ENCODE assay signal across 1 cellular context in genomic region chr3:120681506-120682038, GRCh38.
TF ChIP-seq lines count a peak whose summit lies in the region.

No MANE protein-coding gene starts in this region.

TF ChIP-seq in HepG2, 621 proteins besides CTCF, POLR2A, EP300 and RAD21:
- TF ChIP-seq GRHL1 (CRISPR knock-in tag; conservative IDR thresholded peaks at IDR 0.05) = no peak
- TF ChIP-seq MYPOP (CRISPR knock-in tag; IDR thresholded peaks at IDR 0.05) = 0 out of 2 replicates have a peak, but pooled peaks have one; percentile 2
- no peak for TF ChIP-seq ZC3H4 (CRISPR knock-in tag; IDR thresholded peaks at IDR 0.05; ENCODE audit: borderline replicate concordance)
- no peak for TF ChIP-seq MED13 (CRISPR knock-in tag; IDR thresholded peaks at IDR 0.05)
- peak; percentile 8; the same call in 1 of the 2 replicates for TF ChIP-seq UBTF (CRISPR knock-in tag; IDR thresholded peaks at IDR 0.05)
- 0 out of 2 replicates have a peak, but pooled peaks have one; percentile 7 for TF ChIP-seq POGK (CRISPR knock-in tag; conservative IDR thresholded peaks at IDR 0.05)
- 0 out of 2 replicates have a peak, but pooled peaks have one; percentile 44 for TF ChIP-seq GZF1 (CRISPR knock-in tag; IDR thresholded peaks at IDR 0.05)
- peak; percentile 76 for TF ChIP-seq RBFOX2 (IDR thresholded peaks at IDR 0.05; ENCODE audit: low read depth, low read length)
- TF ChIP-seq GATAD1 (CRISPR knock-in tag; IDR thresholded peaks at IDR 0.05) = no peak
- peak; percentile 69; the same call in 1 of the 2 replicates for TF ChIP-seq HDAC6 (IDR thresholded peaks at IDR 0.05; ENCODE audit: low read depth, low read length)
- TF ChIP-seq HNRNPUL1 (IDR thresholded peaks at IDR 0.05; ENCODE audit: low read depth, low read length) = no peak
- TF ChIP-seq WIZ (CRISPR knock-in tag; IDR thresholded peaks at IDR 0.05) = no peak
- TF ChIP-seq THYN1 (CRISPR knock-in tag; IDR thresholded peaks at IDR 0.05; ENCODE audit: borderline replicate concordance, low read depth) = 0 out of 2 replicates have a peak, but pooled peaks have one; percentile 28
- TF ChIP-seq KDM5A (IDR thresholded peaks at IDR 0.05; ENCODE audit: borderline replicate concordance, low read length) = 0 out of 2 replicates have a peak, but pooled peaks have one; percentile 46
- no peak for TF ChIP-seq ZNF670 (CRISPR knock-in tag; IDR thresholded peaks at IDR 0.05; ENCODE audit: borderline replicate concordance)
- 0 out of 2 replicates have a peak, but pooled peaks have one; percentile 8 for TF ChIP-seq GABPB1 (CRISPR knock-in tag; IDR thresholded peaks at IDR 0.05)
- TF ChIP-seq HDAC2 (CRISPR knock-in tag; IDR thresholded peaks at IDR 0.05) = no peak
- no peak for TF ChIP-seq ZBTB2 (CRISPR knock-in tag; IDR thresholded peaks at IDR 0.05; ENCODE audit: low read depth)
- peak; percentile 30; the same call in 1 of the 2 replicates for TF ChIP-seq ZNF709 (CRISPR knock-in tag; IDR thresholded peaks at IDR 0.05)
- 0 out of 2 replicates have a peak, but pooled peaks have one; percentile 15 for TF ChIP-seq ZNF329 (CRISPR knock-in tag; IDR thresholded peaks at IDR 0.05; ENCODE audit: low read depth)
- peak; percentile 43; the same call in 1 of the 2 replicates for TF ChIP-seq SRY (CRISPR knock-in tag; IDR thresholded peaks at IDR 0.05)
- no peak for TF ChIP-seq IRF1 (CRISPR knock-in tag; IDR thresholded peaks at IDR 0.05; ENCODE audit: low read depth)
TF ChIP-seq in HepG2: peak in this region for 12.
